ENCODE assay signal across 8 cellular contexts in the genomic region with DNA sequence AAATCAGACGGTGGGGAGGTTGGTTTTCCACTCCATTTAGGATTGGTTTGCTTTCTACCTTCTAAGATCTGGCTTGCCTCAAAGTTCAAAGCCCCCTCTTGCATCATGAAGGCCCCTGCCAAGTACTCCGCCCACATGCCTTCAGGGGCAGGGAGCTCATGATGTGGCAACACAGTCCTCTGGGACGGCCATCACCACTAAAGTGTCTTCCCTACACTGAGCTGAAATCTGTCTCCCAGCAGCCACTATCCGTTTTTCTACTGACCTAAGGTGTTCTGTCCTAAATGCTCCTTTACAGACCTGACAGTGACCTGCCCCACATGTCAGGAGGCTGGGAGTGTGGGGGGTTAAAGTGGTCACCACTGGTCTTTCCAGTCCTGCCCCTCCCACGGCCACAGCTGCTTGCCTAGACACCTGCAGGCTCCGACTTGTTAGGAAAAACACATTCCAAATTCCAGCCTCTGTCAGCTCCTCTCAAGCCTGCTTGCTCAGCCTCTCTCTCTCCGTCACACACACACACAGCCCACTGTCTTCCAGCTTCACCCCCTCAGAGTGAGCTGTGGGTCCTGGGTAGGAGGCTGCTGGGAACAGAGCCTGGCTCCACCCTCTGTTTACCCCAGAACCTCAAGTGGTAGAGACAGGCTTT. TPM values are rescaled to one million over a fixed set of nuclear protein-coding genes. Genes with fewer than 3 reads are reported as not detected.
DNase-seq lines count a peak whose midpoint lies in the region; ATAC-seq and FAIRE-seq lines count a peak whose summit lies in the region.

No MANE protein-coding gene starts in this region.

- peak overlapping the region; percentile 78 for H3K27ac ChIP-seq in subcutaneous abdominal adipose tissue (ENCODE audit: low read depth, low read length)

- no peak overlapping the region for H3K4me3 Mint-ChIP-seq in activated CD8-positive, alpha-beta memory T cell treated with anti-CD3 and anti-CD28 coated beads, Interleukin-2, amount 10 ng/mL, durations not matched to agents 7 days and 5 days

- H3K9ac ChIP-seq in adipocyte (ENCODE audit: low read length) (peak overlapping the region; percentile 10), iPS-15b (ENCODE audit: low read depth, low read length) (peak overlapping the region; percentile 12), subcutaneous abdominal adipose tissue (ENCODE audit: low read length in 5 of 5) (no peak overlapping the region)

- CTCF ChIA-PET in activated CD8-positive, alpha-beta memory T cell treated with anti-CD3 and anti-CD28 coated beads, Interleukin-2, amount 10 ng/mL, durations not matched to agents 7 days and 5 days (lab: Charles Lee), result interaction anchor here (0.7 kb wide), 1 partner anchor 28 kb away, joined by 3 read pairs; no protein-coding TSS in a partner anchor

- no peaks in the 10 kb centered on the region for H3K4me1 Mint-ChIP-seq in activated CD8-positive, alpha-beta memory T cell treated with anti-CD3 and anti-CD28 coated beads, Interleukin-2, amount 10 ng/mL, durations not matched to agents 7 days and 5 days

- H3K27me3 ChIP-seq in adipocyte (replicated peaks; ENCODE audit: control insufficient read depth, insufficient read depth, low read length) (no peaks in the 10 kb centered on the region), iPS-15b (ENCODE audit: control insufficient read depth, insufficient read depth, low read length) (no peaks in the 10 kb centered on the region), subcutaneous abdominal adipose tissue (ENCODE audit: control insufficient read depth in 5 of 5, insufficient read depth in 4 of 5, low read length in 5 of 5) (no peaks in the 10 kb centered on the region)

- no peaks in the 10 kb centered on the region for H3K36me3 Mint-ChIP-seq in activated CD8-positive, alpha-beta memory T cell treated with anti-CD3 and anti-CD28 coated beads, Interleukin-2, amount 10 ng/mL, durations not matched to agents 7 days and 5 days

- H3K27ac Mint-ChIP-seq in activated CD8-positive, alpha-beta memory T cell treated with anti-CD3 and anti-CD28 coated beads, Interleukin-2, amount 10 ng/mL, durations not matched to agents 7 days and 5 days, result no peak overlapping the region

- DNase-seq in LHCN-M2 (ENCODE audit: low read depth) (peak; percentile 51), adipocyte (ENCODE audit: low read depth) (peak; percentile 84), GM19239 (ENCODE audit: insufficient read length, low spot score) (no peak)
- DNase-seq in activated CD8-positive, alpha-beta memory T cell treated with anti-CD3 and anti-CD28 coated beads, Interleukin-2, amount 10 ng/mL, durations not matched to agents 7 days and 5 days, result no peak
- DNase-seq in activated CD4-positive, alpha-beta T cell treated with anti-CD3 and anti-CD28 coated beads for 1 hour, result no peak

- no peak for FAIRE-seq in GM19239 (lab: Jason Lieb, UNC)

- H3K4me1 ChIP-seq in adipocyte (ENCODE audit: control insufficient read depth, insufficient read depth, low read length) (peaks cover 52% of the 10 kb centered on the region), iPS-15b (ENCODE audit: control insufficient read depth, insufficient read depth, low read length) (peaks cover 43% of the 10 kb centered on the region), subcutaneous abdominal adipose tissue (ENCODE audit: control insufficient read depth in 5 of 5, insufficient read depth in 5 of 5, low read length in 5 of 5) (peaks cover 28 to 74% (median 61%) of the 10 kb centered on the region in 5 donors)

- H3K9me3 ChIP-seq in adipocyte (ENCODE audit: control insufficient read depth, low read length) (no peaks in the 10 kb centered on the region), iPS-15b (ENCODE audit: control insufficient read depth, insufficient read depth, low read length) (no peaks in the 10 kb centered on the region), subcutaneous abdominal adipose tissue (ENCODE audit: control insufficient read depth in 5 of 5, low read length in 5 of 5) (no peaks in the 10 kb centered on the region)

- no peaks in the 10 kb centered on the region for H3K9me3 Mint-ChIP-seq in activated CD8-positive, alpha-beta memory T cell treated with anti-CD3 and anti-CD28 coated beads, Interleukin-2, amount 10 ng/mL, durations not matched to agents 7 days and 5 days (ENCODE audit: low read depth)

- H3K36me3 ChIP-seq in adipocyte (ENCODE audit: control insufficient read depth, insufficient read depth, low read length, severe bottlenecking) (peaks cover 3% of the 10 kb centered on the region), iPS-15b (ENCODE audit: control insufficient read depth, insufficient read depth, low read length) (no peaks in the 10 kb centered on the region), subcutaneous abdominal adipose tissue (ENCODE audit: control insufficient read depth in 5 of 5, insufficient read depth in 5 of 5, low read length in 5 of 5) (peaks cover 0 to 11% (median 0%) of the 10 kb centered on the region in 5 donors)

- no peak overlapping the region for H3K4me3 ChIP-seq in adipocyte (ENCODE audit: low read length)
- no peak overlapping the region for H3K4me3 ChIP-seq in iPS-15b (ENCODE audit: low read depth, low read length)
- H3K4me3 ChIP-seq in subcutaneous abdominal adipose tissue (ENCODE audit: low read depth in 1 of 5, low read length in 5 of 5), result no peak overlapping the region

- ATAC-seq in activated CD8-positive, alpha-beta memory T cell treated with anti-CD3 and anti-CD28 coated beads, Interleukin-2, amount 10 ng/mL, durations not matched to agents 7 days and 5 days, result no peak
- no peak for ATAC-seq in HG02970 (IDR thresholded peaks at IDR 0.05; ENCODE audit: low FRiP score, unreplicated experiment)

- H3K27me3 Mint-ChIP-seq in activated CD8-positive, alpha-beta memory T cell treated with anti-CD3 and anti-CD28 coated beads, Interleukin-2, amount 10 ng/mL, durations not matched to agents 7 days and 5 days, result no peaks in the 10 kb centered on the region

RNA-seq across cellular contexts. Expression of a gene that starts 44.9 kb away (rescaled TPM):
- 27.1 and 33.2 TPM in 2 replicates for total RNA-seq in LHCN-M2 (2014; rRNA removed)
- 17.6 TPM for polyA plus RNA-seq in LHCN-M2 (2012)
- total RNA-seq in activated CD8-positive, alpha-beta memory T cell treated with anti-CD3 and anti-CD28 coated beads, Interleukin-2, amount 10 ng/mL, durations not matched to agents 7 days and 5 days, result 1 to 10 TPM in 1 of 2 experiments, under 1 TPM in 1; 0.23 to 1.1 TPM

Comparison
In these comparisons a context has a peak if more than half of its experiments do, and no peak if none do; other contexts are left out.
1. DNase-seq: peak in LHCN-M2 (single experiment) and adipocyte (single experiment); none in GM19239 (single experiment), activated CD8-positive, alpha-beta memory T cell treated with anti-CD3 and anti-CD28 coated beads, Interleukin-2, amount 10 ng/mL, durations not matched to agents 7 days and 5 days (single experiment) and activated CD4-positive, alpha-beta T cell treated with anti-CD3 and anti-CD28 coated beads for 1 hour (single experiment).
2. H3K9ac ChIP-seq: peak in adipocyte (single experiment) and iPS-15b (single experiment); none in subcutaneous abdominal adipose tissue (0 of 5).
3. RNA of a gene that starts 44.9 kb away (total RNA-seq): 27.1 to 33.2 TPM in LHCN-M2; 0.23 to 1.1 TPM in activated CD8-positive, alpha-beta memory T cell treated with anti-CD3 and anti-CD28 coated beads, Interleukin-2, amount 10 ng/mL, durations not matched to agents 7 days and 5 days; every median in the first group is over 10 times any median in the second.